Comparison of ENCODE assay signal across 19 cellular contexts in genomic region chr1:176102243-176102642, GRCh38.
A peak's percentile ranks its signal among the peaks of the same experiment; 100 is the strongest.
DNase-seq lines count a peak whose midpoint lies in the region; ATAC-seq and TF ChIP-seq lines count a peak whose summit lies in the region.
"Had no signal": no experiment of that assay in that cellular context is flagged by ENCODE, and none has a peak within 500 bp of the region (broad histone marks: within the 10 kb centered on the region; RNA-seq: fewer than 3 reads in every experiment).

No MANE protein-coding gene starts in this region.

- CTCF ChIA-PET in MCF 10A (lab: Yijun Ruan, JAX) = interaction anchor here (0.9 to 2.1 kb wide), 4 partner anchors 17 to 274 kb away, joined by 3 to 7 read pairs (median 6); no protein-coding TSS in a partner anchor

- H3K9me3 ChIP-seq in breast epithelium = peaks cover 37 to 53% of the 10 kb centered on the region in 2 donors

- peaks cover 8% of the 10 kb centered on the region for H3K36me3 ChIP-seq in breast epithelium

- no peaks in the 10 kb centered on the region for H3K27me3 Mint-ChIP-seq in MCF 10A (ENCODE audit: insufficient read depth, unreplicated experiment)
- H3K27me3 Mint-ChIP-seq: activated CD4-positive, alpha-beta T cell treated with anti-CD3 and anti-CD28 coated beads for 36 hours had no signal

- DNase-seq in MCF 10A (ENCODE audit: unreplicated experiment) = peak; percentile 20
- no peak for DNase-seq in breast epithelium (ENCODE audit: low spot score in 2 of 2)
- DNase-seq in fibroblast of mammary gland (ENCODE audit: low read depth) = peak; percentile 37
- DNase-seq in stimulated activated effector memory CD8-positive, alpha-beta T cell treated with anti-CD3 and anti-CD28 coated beads, Interleukin-12 subunit alpha, Interleukin-12 subunit beta, amount 100 ng/mL, for 72 hours (ENCODE audit: low spot score in 2 of 2) = no peak
- DNase-seq in LoVo (ENCODE audit: low spot score) = no peak
- DNase-seq: activated T-cell treated with anti-CD3 and anti-CD28 coated beads, Interleukin-2, amount 50 U/mL, for 1 hour; aorta; islet precursor cell; NCI-H146; NCI-H446 treated with DMSO at 0.1 percent for 48 hours; pancreas; PC-3; T-helper 1 cell had no signal

- no peaks in the 10 kb centered on the region for H3K27me3 ChIP-seq in breast epithelium
- H3K27me3 ChIP-seq: gastroesophageal sphincter, pancreas had no signal

- H3K4me3 Mint-ChIP-seq in MCF 10A (ENCODE audit: unreplicated experiment) = no peak overlapping the region
- no peak overlapping the region for H3K4me3 Mint-ChIP-seq in stimulated activated effector memory CD8-positive, alpha-beta T cell treated with anti-CD3 and anti-CD28 coated beads, Interleukin-12 subunit alpha, Interleukin-12 subunit beta, amount 100 ng/mL, for 72 hours
- H3K4me3 Mint-ChIP-seq: activated CD4-positive, alpha-beta T cell treated with anti-CD3 and anti-CD28 coated beads for 36 hours had no signal

- intact Hi-C loops in MCF 10A (cut with micrococcal nuclease) = no loop called here
- intact Hi-C loops in breast epithelium (cut with DNase I; ENCODE audit: low total_unique reads) = no loop called here

- peaks cover 52% of the 10 kb centered on the region for H3K36me3 Mint-ChIP-seq in MCF 10A (ENCODE audit: insufficient read depth, unreplicated experiment)
- H3K36me3 Mint-ChIP-seq in stimulated activated effector memory CD8-positive, alpha-beta T cell treated with anti-CD3 and anti-CD28 coated beads, Interleukin-12 subunit alpha, Interleukin-12 subunit beta, amount 100 ng/mL, for 72 hours = peaks cover 48% of the 10 kb centered on the region

- BruUV-seq in MCF 10A (replicated peaks; lab: Mats Ljungman, UMichigan) = no TSS peak

- H3K4me1 ChIP-seq in breast epithelium = peaks cover 0 to 3% of the 10 kb centered on the region in 2 donors
- H3K4me1 ChIP-seq: gastroesophageal sphincter, pancreas had no signal

- peaks cover 10% of the 10 kb centered on the region for H3K9me3 Mint-ChIP-seq in MCF 10A (ENCODE audit: unreplicated experiment)
- H3K9me3 Mint-ChIP-seq in stimulated activated effector memory CD8-positive, alpha-beta T cell treated with anti-CD3 and anti-CD28 coated beads, Interleukin-12 subunit alpha, Interleukin-12 subunit beta, amount 100 ng/mL, for 72 hours = no peaks in the 10 kb centered on the region

- H3K27ac Mint-ChIP-seq in MCF 10A (ENCODE audit: low read depth, unreplicated experiment) = no peak overlapping the region
- peak overlapping the region; percentile 29 for H3K27ac Mint-ChIP-seq in stimulated activated effector memory CD8-positive, alpha-beta T cell treated with anti-CD3 and anti-CD28 coated beads, Interleukin-12 subunit alpha, Interleukin-12 subunit beta, amount 100 ng/mL, for 72 hours
- H3K27ac Mint-ChIP-seq: activated CD4-positive, alpha-beta T cell treated with anti-CD3 and anti-CD28 coated beads for 36 hours had no signal

- POLR2A ChIA-PET in MCF 10A (lab: Yijun Ruan, JAX) = no interaction called here

- no peak overlapping the region for H3K27ac ChIP-seq in breast epithelium
- H3K27ac ChIP-seq: gastroesophageal sphincter, pancreas, thoracic aorta had no signal

- no peak for TF ChIP-seq POLR2A in breast epithelium (IDR thresholded peaks at IDR 0.05)

- no peak for TF ChIP-seq CTCF in MCF 10A (IDR thresholded peaks at IDR 0.05; ENCODE audit: unreplicated experiment)
- TF ChIP-seq CTCF in breast epithelium (IDR thresholded peaks at IDR 0.05) = no peak
- TF ChIP-seq CTCF in fibroblast of mammary gland (conservative IDR thresholded peaks at IDR 0.05; ENCODE audit: control insufficient read depth, insufficient read depth, low read depth, low read length) = no peak

- H3K4me3 ChIP-seq in breast epithelium (no peak overlapping the region), fibroblast of mammary gland (ENCODE audit: control insufficient read depth, low read depth, low read length) (no peak overlapping the region)
- H3K4me3 ChIP-seq: gastroesophageal sphincter, pancreas, thoracic aorta had no signal

- ATAC-seq in stimulated activated effector memory CD8-positive, alpha-beta T cell treated with anti-CD3 and anti-CD28 coated beads, Interleukin-12 subunit alpha, Interleukin-12 subunit beta, amount 100 ng/mL, for 72 hours = no peak
- ATAC-seq in HG03095 (IDR thresholded peaks at IDR 0.05; ENCODE audit: unreplicated experiment) (no peak), HG02981 (IDR thresholded peaks at IDR 0.05; ENCODE audit: unreplicated experiment) (no peak)
- ATAC-seq: gastroesophageal sphincter, pancreas, PC-3 had no signal

- H3K4me1 Mint-ChIP-seq in MCF 10A (ENCODE audit: insufficient read depth, unreplicated experiment) = no peaks in the 10 kb centered on the region
- peaks cover 12% of the 10 kb centered on the region for H3K4me1 Mint-ChIP-seq in stimulated activated effector memory CD8-positive, alpha-beta T cell treated with anti-CD3 and anti-CD28 coated beads, Interleukin-12 subunit alpha, Interleukin-12 subunit beta, amount 100 ng/mL, for 72 hours

TF ChIP-seq in PFSK-1, 5 proteins besides CTCF, POLR2A, EP300 and RAD21:
- no peak for TF ChIP-seq SIN3A (IDR thresholded peaks at IDR 0.05; ENCODE audit: borderline replicate concordance, insufficient read depth, low read length)
- TF ChIP-seq, protein P1, sequence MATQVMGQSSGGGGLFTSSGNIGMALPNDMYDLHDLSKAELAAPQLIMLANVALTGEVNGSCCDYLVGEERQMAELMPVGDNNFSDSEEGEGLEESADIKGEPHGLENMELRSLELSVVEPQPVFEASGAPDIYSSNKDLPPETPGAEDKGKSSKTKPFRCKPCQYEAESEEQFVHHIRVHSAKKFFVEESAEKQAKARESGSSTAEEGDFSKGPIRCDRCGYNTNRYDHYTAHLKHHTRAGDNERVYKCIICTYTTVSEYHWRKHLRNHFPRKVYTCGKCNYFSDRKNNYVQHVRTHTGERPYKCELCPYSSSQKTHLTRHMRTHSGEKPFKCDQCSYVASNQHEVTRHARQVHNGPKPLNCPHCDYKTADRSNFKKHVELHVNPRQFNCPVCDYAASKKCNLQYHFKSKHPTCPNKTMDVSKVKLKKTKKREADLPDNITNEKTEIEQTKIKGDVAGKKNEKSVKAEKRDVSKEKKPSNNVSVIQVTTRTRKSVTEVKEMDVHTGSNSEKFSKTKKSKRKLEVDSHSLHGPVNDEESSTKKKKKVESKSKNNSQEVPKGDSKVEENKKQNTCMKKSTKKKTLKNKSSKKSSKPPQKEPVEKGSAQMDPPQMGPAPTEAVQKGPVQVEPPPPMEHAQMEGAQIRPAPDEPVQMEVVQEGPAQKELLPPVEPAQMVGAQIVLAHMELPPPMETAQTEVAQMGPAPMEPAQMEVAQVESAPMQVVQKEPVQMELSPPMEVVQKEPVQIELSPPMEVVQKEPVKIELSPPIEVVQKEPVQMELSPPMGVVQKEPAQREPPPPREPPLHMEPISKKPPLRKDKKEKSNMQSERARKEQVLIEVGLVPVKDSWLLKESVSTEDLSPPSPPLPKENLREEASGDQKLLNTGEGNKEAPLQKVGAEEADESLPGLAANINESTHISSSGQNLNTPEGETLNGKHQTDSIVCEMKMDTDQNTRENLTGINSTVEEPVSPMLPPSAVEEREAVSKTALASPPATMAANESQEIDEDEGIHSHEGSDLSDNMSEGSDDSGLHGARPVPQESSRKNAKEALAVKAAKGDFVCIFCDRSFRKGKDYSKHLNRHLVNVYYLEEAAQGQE (IDR thresholded peaks at IDR 0.05; ENCODE audit: insufficient read depth in 1 of 2, low read depth in 2 of 2, low read length in 2 of 2) = peak; percentile 78 to 88

Comparison
In these comparisons a context has a peak if more than half of its experiments do, and no peak if none do; other contexts are left out.
1. DNase-seq: peak in MCF 10A (single experiment) and fibroblast of mammary gland (single experiment); none in breast epithelium (0 of 2), stimulated activated effector memory CD8-positive, alpha-beta T cell treated with anti-CD3 and anti-CD28 coated beads, Interleukin-12 subunit alpha, Interleukin-12 subunit beta, amount 100 ng/mL, for 72 hours (0 of 2) and LoVo (single experiment).